ENCODE assay signal across 23 cellular contexts in genomic region chr4:72076562-72076961, GRCh38. TPM values are rescaled to one million over a fixed set of nuclear protein-coding genes. Genes with fewer than 3 reads are reported as not detected.
A peak's percentile ranks its signal among the peaks of the same experiment; 100 is the strongest.
DNase-seq lines count a peak whose midpoint lies in the region; ATAC-seq and TF ChIP-seq lines count a peak whose summit lies in the region.
"Had no signal": no experiment of that assay in that cellular context is flagged by ENCODE, and none has a peak within 500 bp of the region (broad histone marks: within the 10 kb centered on the region; RNA-seq: fewer than 3 reads in every experiment).

No MANE protein-coding gene starts in this region.

- TF ChIP-seq CTCF in astrocyte of the cerebellum (IDR thresholded peaks at IDR 0.05; ENCODE audit: low read depth, low read length, missing control alignments) (no peak), foreskin keratinocyte (conservative IDR thresholded peaks at IDR 0.05) (no peak)

- peak; percentile 43 for DNase-seq in HS-27A (ENCODE audit: low read depth)
- DNase-seq in astrocyte of the cerebellum (ENCODE audit: low read depth): peak; percentile 78
- peak; percentile 29 to 62 for DNase-seq in foreskin keratinocyte
- peak; percentile 16 for DNase-seq in stromal cell of bone marrow (ENCODE audit: low read depth)
- DNase-seq in epidermal melanocyte (ENCODE audit: insufficient read length, low spot score): no peak
- DNase-seq in NCI-H1436 (lab: John Stamatoyannopoulos, UW): no peak
- DNase-seq in activated CD4-positive, alpha-beta T cell treated with anti-CD3 and anti-CD28 coated beads for 1 hour: no peak
- DNase-seq: activated CD4-positive, alpha-beta T cell treated with anti-CD3 and anti-CD28 coated beads for 48 hours; activated CD8-positive, alpha-beta memory T cell treated with anti-CD3 and anti-CD28 coated beads, Interleukin-2, amount 50 U/mL, for 48 hours; activated naive CD4-positive, alpha-beta T cell treated with Interleukin-2 at 50 U/mL for 16 hours; Kasumi-1; left ventricle myocardium superior; NCI-H446 treated with DMSO at 0.1 percent for 48 hours; pancreas; SJCRH30; T1000; transverse colon had no signal

- in situ Hi-C loops in astrocyte of the cerebellum (cut with HindIII; ENCODE audit: low sequenced_read_pairs): no loop called here

- H3K27me3 ChIP-seq in foreskin keratinocyte: no peaks in the 10 kb centered on the region
- H3K27me3 ChIP-seq: BLaER1 treated with 17β-estradiol and CSF1 and Interleukin-3, amounts not matched to agents 10 nM and 100 nM; pancreas; SJCRH30; transverse colon had no signal

- H3K4me1 ChIP-seq in foreskin keratinocyte: no peaks in the 10 kb centered on the region
- H3K4me1 ChIP-seq: BLaER1 treated with 17β-estradiol and CSF1 and Interleukin-3, amounts not matched to agents 10 nM and 100 nM; pancreas; transverse colon had no signal

- no peak overlapping the region for H3K27ac ChIP-seq in foreskin keratinocyte
- H3K27ac ChIP-seq: BLaER1 treated with 17β-estradiol and CSF1 and Interleukin-3, amounts not matched to agents 10 nM and 100 nM; pancreas; SJCRH30; transverse colon had no signal

- H3K4me3 ChIP-seq in astrocyte of the cerebellum (ENCODE audit: low read depth, low read length): no peak overlapping the region
- H3K4me3 ChIP-seq: BLaER1 treated with 17β-estradiol and CSF1 and Interleukin-3, amounts not matched to agents 10 nM and 100 nM; pancreas; SJCRH30; transverse colon had no signal

- ATAC-seq in foreskin keratinocyte: peak; percentile 68
- ATAC-seq: left ventricle myocardium superior; pancreas; stimulated activated effector memory CD8-positive, alpha-beta T cell treated with anti-CD3 and anti-CD28 coated beads, Interleukin-12 subunit alpha, Interleukin-12 subunit beta, amount 100 ng/mL, for 72 hours had no signal

RNA-seq across cellular contexts. Expression of gene NPFFR2, which starts 44.8 kb away (rescaled TPM):
- total RNA-seq in foreskin keratinocyte: not detected in 2 replicates
- polyA plus RNA-seq in foreskin keratinocyte: not detected in 2 replicates
- total RNA-seq: dermis microvascular lymphatic vessel endothelial cell, fibroblast of lung, HT-29, left ventricle myocardium superior, myocyte, pancreas, SJCRH30, transverse colon had no signal
- polyA plus RNA-seq: fibroblast of lung, pancreas had no signal

Comparison
In these comparisons a context has a peak if more than half of its experiments do, and no peak if none do; other contexts are left out.
1. DNase-seq: peak in HS-27A (single experiment), astrocyte of the cerebellum (single experiment), foreskin keratinocyte (2 of 2) and stromal cell of bone marrow (single experiment); none in epidermal melanocyte (single experiment), NCI-H1436 (single experiment) and activated CD4-positive, alpha-beta T cell treated with anti-CD3 and anti-CD28 coated beads for 1 hour (single experiment).